In genomic region chr6:43778131-43778857, GRCh38 we compare ENCODE assay signal across 13 cellular contexts.
"Had no signal": no experiment of that assay in that cellular context is flagged by ENCODE, and none has a peak within 500 bp of the region (broad histone marks: within the 10 kb centered on the region; RNA-seq: fewer than 3 reads in every experiment).

No MANE protein-coding gene starts in this region.

- H3K27ac Mint-ChIP-seq: nephron; stimulated activated naive CD8-positive, alpha-beta T cell treated with anti-CD3 and anti-CD28 coated beads, Interleukin-15, amount 100 ng/mL, for 72 hours; T-helper 17 cell had no signal

- DNase-seq: activated CD4-positive, alpha-beta T cell treated with anti-CD3 and anti-CD28 coated beads, Interleukin-2, amount 50 U/mL, for 1 hour; activated CD4-positive, CD25-positive, alpha-beta regulatory T cell; activated naive CD4-positive, alpha-beta T cell treated with anti-CD3 and anti-CD28 coated beads, Interleukin-2, amount 50 U/mL, for 16 hours; mesendoderm; stimulated activated CD4-positive, alpha-beta T cell treated with anti-CD3 and anti-CD28 coated beads, Interleukin-4, amount 100 ng/mL, for 4 hours; stimulated activated naive CD8-positive, alpha-beta T cell treated with anti-CD3 and anti-CD28 coated beads, Interleukin-15, amount 100 ng/mL, for 72 hours; T-helper 17 cell had no signal

- H3K27me3 Mint-ChIP-seq: stimulated activated naive CD8-positive, alpha-beta T cell treated with anti-CD3 and anti-CD28 coated beads, Interleukin-15, amount 100 ng/mL, for 72 hours had no signal

- H3K9me3 Mint-ChIP-seq: nephron; stimulated activated naive CD8-positive, alpha-beta T cell treated with anti-CD3 and anti-CD28 coated beads, Interleukin-15, amount 100 ng/mL, for 72 hours had no signal

- H3K27ac ChIP-seq: thoracic aorta had no signal

- H3K4me3 Mint-ChIP-seq: nephron; stimulated activated naive CD8-positive, alpha-beta T cell treated with anti-CD3 and anti-CD28 coated beads, Interleukin-15, amount 100 ng/mL, for 72 hours; T-helper 17 cell had no signal

- H3K9me3 ChIP-seq: body of pancreas, esophagus muscularis mucosa, thoracic aorta, vagina had no signal

- H3K27me3 ChIP-seq: body of pancreas, esophagus muscularis mucosa, vagina had no signal

- ATAC-seq: body of pancreas; left lobe of liver; stimulated activated naive CD8-positive, alpha-beta T cell treated with anti-CD3 and anti-CD28 coated beads, Interleukin-15, amount 100 ng/mL, for 72 hours; T-helper 17 cell had no signal

- H3K4me3 ChIP-seq: body of pancreas, esophagus muscularis mucosa, thoracic aorta, vagina had no signal
